ENCODE assay signal across 23 cellular contexts in genomic region chr12:19095331-19095730, GRCh38. TPM values are rescaled to one million over a fixed set of nuclear protein-coding genes. Genes with fewer than 3 reads are reported as not detected.
DNase-seq lines count a peak whose midpoint lies in the region; ATAC-seq, FAIRE-seq and TF ChIP-seq lines count a peak whose summit lies in the region.
"Had no signal": no experiment of that assay in that cellular context is flagged by ENCODE, and none has a peak within 500 bp of the region (broad histone marks: within the 10 kb centered on the region; RNA-seq: fewer than 3 reads in every experiment).

No MANE protein-coding gene starts in this region.

- DNase-seq in MCF 10A (ENCODE audit: unreplicated experiment), result no peak
- DNase-seq in breast epithelium (ENCODE audit: low spot score in 2 of 2), result no peak
- DNase-seq in astrocyte (ENCODE audit: low read depth), result peak; percentile 65
- DNase-seq in esophagus squamous epithelium (lab: John Stamatoyannopoulos, UW), result no peak
- DNase-seq in GM10248 (ENCODE audit: extremely low spot score), result no peak
- no peak for DNase-seq in NCI-H2227 (lab: John Stamatoyannopoulos, UW; ENCODE audit: unreplicated experiment)
- DNase-seq in mucosa of descending colon, result no peak
- DNase-seq: CD8-positive, alpha-beta T cell; DMS79 treated with DMSO at 0.1 percent for 48 hours; NCI-H1105; NCI-H1436 treated with DMSO at 0.1 percent for 48 hours; NCI-H187 treated with DMSO at 0.1 percent for 48 hours; NCI-H2171 treated with DMSO at 0.1 percent for 48 hours; NCI-H524; NCI-H748 treated with DMSO at 0.1 percent for 48 hours; SJCRH30 had no signal

- no peaks in the 10 kb centered on the region for H4K20me1 ChIP-seq in astrocyte (ENCODE audit: insufficient read depth, low read length)

- peaks cover 14% of the 10 kb centered on the region for H3K4me1 Mint-ChIP-seq in MCF 10A (ENCODE audit: insufficient read depth, unreplicated experiment)
- peaks cover 2% of the 10 kb centered on the region for H3K4me1 Mint-ChIP-seq in astrocyte (ENCODE audit: low read depth, unreplicated experiment)
- H3K4me1 Mint-ChIP-seq: B cell had no signal

- no peak for ATAC-seq in mucosa of descending colon
- ATAC-seq: CD8-positive, alpha-beta T cell; HCT116; Right ventricle myocardium inferior had no signal

- no peaks in the 10 kb centered on the region for H3K27me3 ChIP-seq in breast epithelium
- H3K27me3 ChIP-seq in astrocyte (ENCODE audit: insufficient read depth, low read length), result no peaks in the 10 kb centered on the region
- H3K27me3 ChIP-seq in esophagus squamous epithelium, result no peaks in the 10 kb centered on the region
- H3K27me3 ChIP-seq: SJCRH30 had no signal

- no peak overlapping the region for H2AFZ ChIP-seq in astrocyte (ENCODE audit: low read depth, low read length)

- H3K79me2 ChIP-seq in astrocyte (ENCODE audit: insufficient read depth, low read length), result no peaks in the 10 kb centered on the region

- H3K9ac ChIP-seq in astrocyte (ENCODE audit: low read length), result no peak overlapping the region

- H3K4me1 ChIP-seq in breast epithelium (no peaks in the 10 kb centered on the region), astrocyte (ENCODE audit: insufficient read depth, low read length) (peaks cover 11% of the 10 kb centered on the region), esophagus squamous epithelium (peaks cover 0 to 17% (median 3%) of the 10 kb centered on the region in 3 donors), mucosa of descending colon (ENCODE audit: low read depth) (peaks cover 11% of the 10 kb centered on the region)
- H3K4me1 ChIP-seq: SJCRH30 had no signal

- TF ChIP-seq POLR2A in breast epithelium (IDR thresholded peaks at IDR 0.05) (no peak), esophagus squamous epithelium (IDR thresholded peaks at IDR 0.05) (no peak)

- H3K27me3 Mint-ChIP-seq in MCF 10A (ENCODE audit: insufficient read depth, unreplicated experiment), result no peaks in the 10 kb centered on the region
- H3K27me3 Mint-ChIP-seq in astrocyte (ENCODE audit: low read depth, unreplicated experiment), result no peaks in the 10 kb centered on the region
- H3K27me3 Mint-ChIP-seq: B cell had no signal

- CTCF ChIA-PET in MCF 10A (lab: Yijun Ruan, JAX) (interaction anchor here (0.7 kb wide), 1 partner anchor 234 kb away, joined by 4 read pairs; no protein-coding TSS in a partner anchor), GM10248 (lab: Yijun Ruan, JAX) (no interaction called here)

- H3K4me3 Mint-ChIP-seq in MCF 10A (ENCODE audit: unreplicated experiment) (no peak overlapping the region), astrocyte (ENCODE audit: unreplicated experiment) (no peak overlapping the region)
- H3K4me3 Mint-ChIP-seq: B cell; CD8-positive, alpha-beta T cell had no signal

- no peaks in the 10 kb centered on the region for H3K36me3 Mint-ChIP-seq in MCF 10A (ENCODE audit: insufficient read depth, unreplicated experiment)
- no peaks in the 10 kb centered on the region for H3K36me3 Mint-ChIP-seq in astrocyte (ENCODE audit: low read depth, unreplicated experiment)
- H3K36me3 Mint-ChIP-seq: CD8-positive, alpha-beta T cell had no signal

- H3K9me3 Mint-ChIP-seq in MCF 10A (ENCODE audit: unreplicated experiment) (no peaks in the 10 kb centered on the region), astrocyte (ENCODE audit: unreplicated experiment) (peaks cover 2% of the 10 kb centered on the region)
- H3K9me3 Mint-ChIP-seq: CD8-positive, alpha-beta T cell had no signal

- no TSS peak for BruUV-seq in MCF 10A (replicated peaks; lab: Mats Ljungman, UMichigan)

- FAIRE-seq in astrocyte (lab: Jason Lieb, UNC), result no peak
- FAIRE-seq: H1 had no signal

- WGBS in esophagus squamous epithelium, 2 donors, result 87 to 89% methylated on average over 3 of the region's 3 CpGs

- no peaks in the 10 kb centered on the region for H3K36me3 ChIP-seq in breast epithelium
- no peaks in the 10 kb centered on the region for H3K36me3 ChIP-seq in astrocyte (ENCODE audit: insufficient read depth, low read length)
- H3K36me3 ChIP-seq in esophagus squamous epithelium, result no peaks in the 10 kb centered on the region
- no peaks in the 10 kb centered on the region for H3K36me3 ChIP-seq in mucosa of descending colon (ENCODE audit: low read depth)
- H3K36me3 ChIP-seq: SJCRH30 had no signal

- no peaks in the 10 kb centered on the region for H3K9me3 ChIP-seq in breast epithelium
- H3K9me3 ChIP-seq in astrocyte (ENCODE audit: insufficient read depth, low read depth, low read length), result no peaks in the 10 kb centered on the region
- H3K9me3 ChIP-seq in esophagus squamous epithelium, result no peaks in the 10 kb centered on the region
- H3K9me3 ChIP-seq in mucosa of descending colon, result no peaks in the 10 kb centered on the region
- H3K9me3 ChIP-seq: SJCRH30 had no signal

- POLR2A ChIA-PET in MCF 10A (lab: Yijun Ruan, JAX), result interaction anchor here (0.8 to 3.4 kb wide), 4 partner anchors 18 to 65 kb away, joined by 3 to 47 read pairs (median 12); no protein-coding TSS in a partner anchor
- POLR2A ChIA-PET in GM10248 (lab: Yijun Ruan, JAX), result no interaction called here

- H3K27ac Mint-ChIP-seq in MCF 10A (ENCODE audit: low read depth, unreplicated experiment), result peak overlapping the region; percentile 90
- no peak overlapping the region for H3K27ac Mint-ChIP-seq in astrocyte (ENCODE audit: unreplicated experiment)
- H3K27ac Mint-ChIP-seq: B cell; CD8-positive, alpha-beta T cell had no signal

- H3K27ac ChIP-seq in breast epithelium (no peak overlapping the region), astrocyte (ENCODE audit: low read depth, low read length) (no peak overlapping the region), esophagus squamous epithelium (peak overlapping the region; percentile 9 to 81 (median 52))
- H3K27ac ChIP-seq: 22Rv1, C4-2B, HL-60, SJCRH30 had no signal

- TF ChIP-seq CTCF in MCF 10A (IDR thresholded peaks at IDR 0.05; ENCODE audit: unreplicated experiment), result no peak
- TF ChIP-seq CTCF in breast epithelium (IDR thresholded peaks at IDR 0.05), result no peak
- TF ChIP-seq CTCF in astrocyte (IDR thresholded peaks at IDR 0.05; ENCODE audit: insufficient read depth, low read depth, low read length), result no peak
- TF ChIP-seq CTCF in esophagus squamous epithelium (IDR thresholded peaks at IDR 0.05), result no peak
- TF ChIP-seq CTCF in GM10248 (IDR thresholded peaks at IDR 0.05; ENCODE audit: control extremely low read depth, extremely low read depth, low read depth, missing control alignments), result no peak
- no peak for TF ChIP-seq CTCF in mucosa of descending colon (IDR thresholded peaks at IDR 0.05)

- intact Hi-C loops in MCF 10A (cut with micrococcal nuclease), result loop anchor here (5.0 kb wide), 1 partner anchor 63 kb away; no protein-coding TSS in a partner anchor
- intact Hi-C loops in breast epithelium (cut with DNase I; ENCODE audit: low total_unique reads), result no loop called here
- intact Hi-C loops in esophagus squamous epithelium (cut with DNase I), result no loop called here
- intact Hi-C loops in mucosa of descending colon (cut with DNase I, micrococcal nuclease), result no loop called here

- H3K4me2 ChIP-seq in astrocyte (ENCODE audit: low read length), result peak overlapping the region; percentile 51

- H3K4me3 ChIP-seq in breast epithelium (no peak overlapping the region), astrocyte (ENCODE audit: insufficient read depth, low read depth, low read length) (no peak overlapping the region), esophagus squamous epithelium (no peak overlapping the region), mucosa of descending colon (no peak overlapping the region)
- H3K4me3 ChIP-seq: SJCRH30 had no signal

RNA-seq across cellular contexts. Expression of gene PLEKHA5, which starts 34.2 kb away (rescaled TPM):
- 25.2 and 27.4 TPM in 2 replicates for total RNA-seq in MCF 10A (2022)
- 10 to 100 TPM; 21.1 to 55.5 (median 49.8) TPM for total RNA-seq in breast epithelium
- 35.5 and 38.9 TPM in 2 replicates for total RNA-seq in astrocyte
- 10 to 100 TPM; 16.1 to 43.7 (median 29.3) TPM for total RNA-seq in esophagus squamous epithelium
- 10 to 100 TPM; 29.6 to 47.9 (median 36.5) TPM for total RNA-seq in mucosa of descending colon

Comparison
In these comparisons a context has a peak if more than half of its experiments do, and no peak if none do; other contexts are left out.
1. H3K27ac ChIP-seq: peak in esophagus squamous epithelium (4 of 4); none in breast epithelium (0 of 2) and astrocyte (single experiment).